ENCODE assay signal across 21 cellular contexts in genomic region chr1:164518692-164519332, GRCh38. TPM values are rescaled to one million over a fixed set of nuclear protein-coding genes. Genes with fewer than 3 reads are reported as not detected.
A peak's percentile ranks its signal among the peaks of the same experiment; 100 is the strongest.
DNase-seq lines count a peak whose midpoint lies in the region; TF ChIP-seq lines count a peak whose summit lies in the region.
"Had no signal": no experiment of that assay in that cellular context is flagged by ENCODE, and none has a peak within 500 bp of the region (broad histone marks: within the 10 kb centered on the region; RNA-seq: fewer than 3 reads in every experiment).

No MANE protein-coding gene starts in this region.

- no peaks in the 10 kb centered on the region for H3K4me1 ChIP-seq in OCI-LY7 (ENCODE audit: insufficient read depth, low read length, poor library complexity, severe bottlenecking)
- H3K4me1 ChIP-seq: foreskin keratinocyte, HAP-1, testis had no signal

- BruUV-seq in OCI-LY7 (replicated peaks; lab: Mats Ljungman, UMichigan): no TSS peak

- intact Hi-C loops in head of caudate nucleus (cut with DNase I) (no loop called here), OCI-LY7 (cut with micrococcal nuclease; ENCODE audit: unreplicated experiment) (no loop called here)

- no peaks in the 10 kb centered on the region for H3K9me2 ChIP-seq in OCI-LY7 (ENCODE audit: insufficient read depth, low read length)
- H3K9me2 ChIP-seq: SK-N-SH had no signal

- H3K4me2 ChIP-seq in OCI-LY7 (ENCODE audit: low read length): no peak overlapping the region
- H3K4me2 ChIP-seq: SK-N-SH had no signal

- H3K4me3 ChIP-seq in OCI-LY7 (ENCODE audit: low read depth, low read length, poor library complexity, severe bottlenecking): no peak overlapping the region
- H3K4me3 ChIP-seq in H7 (ENCODE audit: insufficient read depth, low read depth, low read length): no peak overlapping the region
- H3K4me3 ChIP-seq: cardiac muscle cell, HAP-1, testis had no signal

- H3K36me3 ChIP-seq in OCI-LY7 (ENCODE audit: insufficient read depth, low read length) (no peaks in the 10 kb centered on the region), H7 (replicated peaks; ENCODE audit: control insufficient read depth, insufficient read depth, low read length) (no peaks in the 10 kb centered on the region)
- H3K36me3 ChIP-seq: cardiac muscle cell, HAP-1 had no signal

- no peak overlapping the region for H2AFZ ChIP-seq in OCI-LY7 (ENCODE audit: low read length)

- DNase-seq in NOMO-1 treated with DMSO at 0.1 percent for 48 hours (lab: John Stamatoyannopoulos, UW; ENCODE audit: unreplicated experiment) (peak; percentile 1), NOMO-1 (lab: John Stamatoyannopoulos, UW; ENCODE audit: unreplicated experiment in 2 of 2) (no peak), OCI-M1 (lab: John Stamatoyannopoulos, UW) (peak; percentile 68), head of caudate nucleus (peak in 22 of 42 donors; percentile 3 to 66 (median 20)), mesenteric fat pad (ENCODE audit: low spot score) (no peak), OCI-LY7 (ENCODE audit: low spot score) (no peak), NCI-H1436 (lab: John Stamatoyannopoulos, UW) (no peak), H7 (no peak)
- DNase-seq: ACHN; activated B cell treated with CpG ODN at 0.5 μM for 24 hours; activated CD4-positive, alpha-beta memory T cell treated with anti-CD3 and anti-CD28 coated beads, Interleukin-2, amount 10 ng/mL, durations not matched to agents 7 days and 5 days; foreskin keratinocyte; GDM1; KG1; NCI-H1105; NCI-H82; SK-N-SH; testis had no signal

- CTCF ChIA-PET in OCI-LY7 (lab: Charles Lee; ENCODE audit: unreplicated experiment): no interaction called here

- H3K27me3 ChIP-seq in H7 (ENCODE audit: control insufficient read depth, insufficient read depth, low read length): no peaks in the 10 kb centered on the region
- H3K27me3 ChIP-seq: cardiac muscle cell, dorsolateral prefrontal cortex, foreskin keratinocyte, testis had no signal

- POLR2A ChIA-PET in OCI-LY7 (lab: Charles Lee): interaction anchor here (0.6 kb wide), 1 partner anchor 264 kb away, joined by 3 read pairs; no protein-coding TSS in a partner anchor

- H3K27ac ChIP-seq in OCI-LY7 (ENCODE audit: low read depth, low read length, poor library complexity, severe bottlenecking): no peak overlapping the region
- H3K27ac ChIP-seq: cardiac muscle cell, foreskin keratinocyte, testis had no signal

- no peak for TF ChIP-seq CTCF in OCI-LY7 (conservative IDR thresholded peaks at IDR 0.05; ENCODE audit: low read length)

- no peaks in the 10 kb centered on the region for H3K79me2 ChIP-seq in OCI-LY7 (ENCODE audit: insufficient read depth, low read depth, low read length)

- no peaks in the 10 kb centered on the region for H3K9me3 ChIP-seq in OCI-LY7 (ENCODE audit: low read length)
- H3K9me3 ChIP-seq: HAP-1, SK-N-SH, testis had no signal

- H4K20me1 ChIP-seq in OCI-LY7 (ENCODE audit: insufficient read depth, low read length): no peaks in the 10 kb centered on the region

RNA-seq across cellular contexts. Expression of gene PBX1, which starts 40.2 kb away (rescaled TPM):
- total RNA-seq in mesenteric fat pad: 87.2 TPM
- not detected in 2 replicates for total RNA-seq in OCI-LY7 (2014; rRNA removed; shearing (Covaris generic))
- total RNA-seq in OCI-LY7 (2022): not detected in 2 replicates
- total RNA-seq in H7 (2014; rRNA removed; shearing (Covaris generic)): 70.5 and 92.6 TPM in 2 replicates
- total RNA-seq: activated B cell treated with CpG ODN at 0.5 μM for 24 hours had no signal

Comparison
In these comparisons a context has a peak if more than half of its experiments do, and no peak if none do; other contexts are left out.
1. DNase-seq: peak in NOMO-1 treated with DMSO at 0.1 percent for 48 hours (single experiment), OCI-M1 (single experiment) and head of caudate nucleus (22 of 42); none in NOMO-1 (0 of 2), mesenteric fat pad (single experiment), OCI-LY7 (single experiment), NCI-H1436 (single experiment) and H7 (single experiment).
2. RNA of gene PBX1, which starts 40.2 kb away (total RNA-seq): 87.2 TPM in mesenteric fat pad (single experiment) and 70.5 to 92.6 TPM in H7; not detected in OCI-LY7; every median in the first group is over 10 times any median in the second.